Comparison of ENCODE assay signal across 26 cellular contexts in genomic region chr12:117284160-117284559, GRCh38.
DNase-seq lines count a peak whose midpoint lies in the region; ATAC-seq and TF ChIP-seq lines count a peak whose summit lies in the region.
"Had no signal": no experiment of that assay in that cellular context is flagged by ENCODE, and none has a peak within 500 bp of the region (broad histone marks: within the 10 kb centered on the region; RNA-seq: fewer than 3 reads in every experiment).

No MANE protein-coding gene starts in this region.

- DNase-seq in cardiac septum (ENCODE audit: low spot score) (peak; percentile 66), right atrium auricular region (ENCODE audit: low spot score) (no peak), NCI-H524 treated with DMSO at 0.1 percent for 48 hours (lab: John Stamatoyannopoulos, UW) (peak; percentile 61), WTC11 (ENCODE audit: low spot score) (no peak), inferior parietal cortex (ENCODE audit: extremely low spot score) (no peak), NCI-H2081 treated with DMSO at 0.1 percent for 48 hours (lab: John Stamatoyannopoulos, UW) (no peak), dedifferentiated amniotic fluid mesenchymal stem cell (ENCODE audit: extremely low spot score) (no peak)
- DNase-seq: activated B cell treated with CpG ODN at 0.5 μM for 24 hours; activated naive CD4-positive, alpha-beta T cell treated with anti-CD3 and anti-CD28 coated beads, Interleukin-2, amount 10 ng/mL, durations not matched to agents 7 days and 5 days; amniotic stem cell; Calu3; effector memory CD8-positive, alpha-beta T cell; EL; foreskin fibroblast; HCEC 1CT; left colon; naive thymus-derived CD4-positive, alpha-beta T cell; NCI-H1417; stimulated activated CD4-positive, alpha-beta T cell treated with anti-CD3 and anti-CD28 coated beads, Interleukin-4, amount 100 ng/mL, for 24 hours; stimulated activated naive B cell treated with anti-CD40 and anti-IgM and Interleukin-4, amounts not matched to agents 10 μg/mL and 1 μg/mL and 100 μg/mL, for 72 hours; T1000; uterus had no signal

- no peak overlapping the region for H3K4me3 ChIP-seq in right atrium auricular region
- H3K4me3 ChIP-seq: BLaER1, uterus had no signal

- TF ChIP-seq CTCF in right atrium auricular region (IDR thresholded peaks at IDR 0.05) = no peak
- TF ChIP-seq CTCF in WTC11 (IDR thresholded peaks at IDR 0.05) = no peak

- H3K36me3 ChIP-seq in right atrium auricular region = no peaks in the 10 kb centered on the region
- H3K36me3 ChIP-seq: BLaER1, uterus had no signal

- no peaks in the 10 kb centered on the region for H3K9me3 ChIP-seq in right atrium auricular region
- H3K9me3 ChIP-seq: BLaER1, uterus had no signal

- H3K27me3 ChIP-seq in right atrium auricular region = no peaks in the 10 kb centered on the region
- H3K27me3 ChIP-seq: BLaER1, uterus had no signal

- peaks cover 18% of the 10 kb centered on the region for H3K9me3 Mint-ChIP-seq in WTC11
- H3K9me3 Mint-ChIP-seq: activated B cell treated with CpG ODN at 0.5 μM for 24 hours; activated naive CD4-positive, alpha-beta T cell treated with anti-CD3 and anti-CD28 coated beads, Interleukin-2, amount 10 ng/mL, durations not matched to agents 7 days and 5 days had no signal

- H3K4me1 ChIP-seq in right atrium auricular region = no peaks in the 10 kb centered on the region
- H3K4me1 ChIP-seq: uterus had no signal

- H3K27ac ChIP-seq in right atrium auricular region = no peak overlapping the region
- H3K27ac ChIP-seq: BLaER1, RWPE1, uterus had no signal

- peaks cover 4% of the 10 kb centered on the region; the same call in 1 of the 2 replicates for H3K27me3 Mint-ChIP-seq in WTC11 (ENCODE audit: low read depth)
- H3K27me3 Mint-ChIP-seq: activated naive CD4-positive, alpha-beta T cell treated with anti-CD3 and anti-CD28 coated beads, Interleukin-2, amount 10 ng/mL, durations not matched to agents 7 days and 5 days had no signal

- no peak overlapping the region for H3K4me3 Mint-ChIP-seq in WTC11
- H3K4me3 Mint-ChIP-seq: activated B cell treated with CpG ODN at 0.5 μM for 24 hours; activated naive CD4-positive, alpha-beta T cell treated with anti-CD3 and anti-CD28 coated beads, Interleukin-2, amount 10 ng/mL, durations not matched to agents 7 days and 5 days; effector memory CD8-positive, alpha-beta T cell; IgD-negative memory B cell; naive thymus-derived CD4-positive, alpha-beta T cell; stimulated activated naive B cell treated with anti-CD40 and anti-IgM and Interleukin-4, amounts not matched to agents 10 μg/mL and 1 μg/mL and 100 μg/mL, for 72 hours had no signal

- H3K36me3 Mint-ChIP-seq in WTC11 = peaks cover 16% of the 10 kb centered on the region
- H3K36me3 Mint-ChIP-seq: activated naive CD4-positive, alpha-beta T cell treated with anti-CD3 and anti-CD28 coated beads, Interleukin-2, amount 10 ng/mL, durations not matched to agents 7 days and 5 days; IgD-negative memory B cell; stimulated activated naive B cell treated with anti-CD40 and anti-IgM and Interleukin-4, amounts not matched to agents 10 μg/mL and 1 μg/mL and 100 μg/mL, for 72 hours had no signal

- CTCF ChIA-PET in WTC11 (lab: Charles Lee) = no interaction called here

- ATAC-seq in WTC11 (no peak), GM21825 (IDR thresholded peaks at IDR 0.05; ENCODE audit: unreplicated experiment) (no peak)
- ATAC-seq: effector memory CD8-positive, alpha-beta T cell; left colon; naive thymus-derived CD4-positive, alpha-beta T cell; stimulated activated naive B cell treated with anti-CD40 and anti-IgM and Interleukin-4, amounts not matched to agents 10 μg/mL and 1 μg/mL and 100 μg/mL, for 72 hours had no signal

- H3K4me1 Mint-ChIP-seq in WTC11 = peaks cover 12% of the 10 kb centered on the region
- H3K4me1 Mint-ChIP-seq: activated naive CD4-positive, alpha-beta T cell treated with anti-CD3 and anti-CD28 coated beads, Interleukin-2, amount 10 ng/mL, durations not matched to agents 7 days and 5 days; naive thymus-derived CD4-positive, alpha-beta T cell had no signal

- intact Hi-C loops in cardiac septum (cut with DNase I) = no loop called here

- POLR2A ChIA-PET in WTC11 (lab: Charles Lee) = no interaction called here

- H3K27ac Mint-ChIP-seq in WTC11 = peak overlapping the region; percentile 63; the same call in 1 of the 2 replicates
- H3K27ac Mint-ChIP-seq: activated B cell treated with CpG ODN at 0.5 μM for 24 hours; activated naive CD4-positive, alpha-beta T cell treated with anti-CD3 and anti-CD28 coated beads, Interleukin-2, amount 10 ng/mL, durations not matched to agents 7 days and 5 days; effector memory CD8-positive, alpha-beta T cell; IgD-negative memory B cell; naive thymus-derived CD4-positive, alpha-beta T cell; stimulated activated naive B cell treated with anti-CD40 and anti-IgM and Interleukin-4, amounts not matched to agents 10 μg/mL and 1 μg/mL and 100 μg/mL, for 72 hours had no signal

TF ChIP-seq in WTC11, 78 proteins besides CTCF, POLR2A, EP300 and RAD21 (continues in another document):
- TF ChIP-seq, protein P1, sequence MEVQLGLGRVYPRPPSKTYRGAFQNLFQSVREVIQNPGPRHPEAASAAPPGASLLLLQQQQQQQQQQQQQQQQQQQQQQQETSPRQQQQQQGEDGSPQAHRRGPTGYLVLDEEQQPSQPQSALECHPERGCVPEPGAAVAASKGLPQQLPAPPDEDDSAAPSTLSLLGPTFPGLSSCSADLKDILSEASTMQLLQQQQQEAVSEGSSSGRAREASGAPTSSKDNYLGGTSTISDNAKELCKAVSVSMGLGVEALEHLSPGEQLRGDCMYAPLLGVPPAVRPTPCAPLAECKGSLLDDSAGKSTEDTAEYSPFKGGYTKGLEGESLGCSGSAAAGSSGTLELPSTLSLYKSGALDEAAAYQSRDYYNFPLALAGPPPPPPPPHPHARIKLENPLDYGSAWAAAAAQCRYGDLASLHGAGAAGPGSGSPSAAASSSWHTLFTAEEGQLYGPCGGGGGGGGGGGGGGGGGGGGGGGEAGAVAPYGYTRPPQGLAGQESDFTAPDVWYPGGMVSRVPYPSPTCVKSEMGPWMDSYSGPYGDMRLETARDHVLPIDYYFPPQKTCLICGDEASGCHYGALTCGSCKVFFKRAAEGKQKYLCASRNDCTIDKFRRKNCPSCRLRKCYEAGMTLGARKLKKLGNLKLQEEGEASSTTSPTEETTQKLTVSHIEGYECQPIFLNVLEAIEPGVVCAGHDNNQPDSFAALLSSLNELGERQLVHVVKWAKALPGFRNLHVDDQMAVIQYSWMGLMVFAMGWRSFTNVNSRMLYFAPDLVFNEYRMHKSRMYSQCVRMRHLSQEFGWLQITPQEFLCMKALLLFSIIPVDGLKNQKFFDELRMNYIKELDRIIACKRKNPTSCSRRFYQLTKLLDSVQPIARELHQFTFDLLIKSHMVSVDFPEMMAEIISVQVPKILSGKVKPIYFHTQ (CRISPR knock-in tag; IDR thresholded peaks at IDR 0.05) = no peak
- TF ChIP-seq ZBTB43 (CRISPR knock-in tag; IDR thresholded peaks at IDR 0.05) (no peak), KAT7 (CRISPR knock-in tag; IDR thresholded peaks at IDR 0.05; ENCODE audit: borderline replicate concordance) (no peak), ZNF121 (CRISPR knock-in tag; IDR thresholded peaks at IDR 0.05) (no peak), GTF2I (CRISPR knock-in tag; conservative IDR thresholded peaks at IDR 0.05) (no peak), IRF1 (CRISPR knock-in tag; IDR thresholded peaks at IDR 0.05) (no peak), ZNF232 (CRISPR knock-in tag; IDR thresholded peaks at IDR 0.05) (no peak), ZMAT4 (CRISPR knock-in tag; IDR thresholded peaks at IDR 0.05) (no peak), STAT6 (CRISPR knock-in tag; conservative IDR thresholded peaks at IDR 0.05; ENCODE audit: low read depth) (no peak), HMGA2 (CRISPR knock-in tag; IDR thresholded peaks at IDR 0.05) (no peak), TEAD1 (CRISPR knock-in tag; IDR thresholded peaks at IDR 0.05) (no peak)

Comparison
In these comparisons a context has a peak if more than half of its experiments do, and no peak if none do; other contexts are left out.
1. DNase-seq: peak in cardiac septum (single experiment) and NCI-H524 treated with DMSO at 0.1 percent for 48 hours (single experiment); none in right atrium auricular region (single experiment), WTC11 (single experiment), inferior parietal cortex (single experiment), NCI-H2081 treated with DMSO at 0.1 percent for 48 hours (single experiment) and dedifferentiated amniotic fluid mesenchymal stem cell (single experiment).